ENCODE assay signal across 8 cellular contexts in the genomic region with DNA sequence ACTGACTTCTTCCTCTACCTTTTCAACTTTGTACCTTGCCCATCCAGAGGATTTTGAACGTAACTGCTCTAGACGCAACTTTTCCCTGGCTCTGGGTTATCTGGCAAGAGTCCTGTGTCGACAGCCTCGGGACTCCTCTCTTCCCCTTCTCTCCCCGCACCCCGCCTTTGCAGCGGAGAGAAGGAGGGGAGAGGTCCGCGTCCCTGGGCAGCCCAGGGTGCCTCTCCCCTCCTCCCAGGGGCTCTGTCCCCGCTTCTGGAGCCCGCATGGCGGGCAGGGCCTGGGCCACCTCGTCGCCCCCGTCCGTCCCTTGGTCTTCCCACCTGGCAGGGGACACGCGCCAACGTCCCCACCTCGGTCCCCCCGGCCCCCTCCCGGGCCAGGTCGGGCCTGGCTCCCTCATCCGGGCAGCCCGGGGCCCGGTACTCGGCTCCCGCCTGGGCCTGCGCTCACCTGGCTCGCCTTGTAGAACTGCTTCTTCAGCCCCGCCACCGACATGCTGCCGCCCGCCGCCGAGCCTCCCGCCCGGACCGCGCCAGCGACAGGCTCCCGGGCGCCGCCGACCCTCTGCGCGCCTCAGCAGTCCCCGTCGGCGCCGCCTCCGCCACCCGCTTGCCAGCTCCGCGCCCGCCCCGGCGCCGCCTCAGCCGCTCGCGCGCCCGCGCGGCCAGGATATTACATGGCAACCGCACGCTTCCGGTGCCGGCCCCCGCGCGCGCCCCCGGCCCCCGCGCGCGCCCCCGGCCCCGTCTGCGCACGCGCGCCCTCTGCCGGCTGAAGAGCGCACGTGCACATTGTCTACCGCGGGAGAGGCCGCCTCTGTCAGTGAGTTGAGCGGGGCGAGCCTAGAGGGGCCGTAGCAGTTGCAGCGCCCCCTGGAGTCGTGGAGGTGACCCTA. TPM values are rescaled to one million over a fixed set of nuclear protein-coding genes. Genes with fewer than 3 reads are reported as not detected.
DNase-seq lines count a peak whose midpoint lies in the region; ATAC-seq and TF ChIP-seq lines count a peak whose summit lies in the region.

A gene with protein sequence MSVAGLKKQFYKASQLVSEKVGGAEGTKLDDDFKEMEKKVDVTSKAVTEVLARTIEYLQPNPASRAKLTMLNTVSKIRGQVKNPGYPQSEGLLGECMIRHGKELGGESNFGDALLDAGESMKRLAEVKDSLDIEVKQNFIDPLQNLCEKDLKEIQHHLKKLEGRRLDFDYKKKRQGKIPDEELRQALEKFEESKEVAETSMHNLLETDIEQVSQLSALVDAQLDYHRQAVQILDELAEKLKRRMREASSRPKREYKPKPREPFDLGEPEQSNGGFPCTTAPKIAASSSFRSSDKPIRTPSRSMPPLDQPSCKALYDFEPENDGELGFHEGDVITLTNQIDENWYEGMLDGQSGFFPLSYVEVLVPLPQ (minus strand): TSS at position 677 of the 898 bp plus-strand sequence. CDS start 179 bp downstream, at position 498.

- peak; percentile 52 for ATAC-seq in HG02571 (IDR thresholded peaks at IDR 0.05; ENCODE audit: unreplicated experiment)
- peak; percentile 85 for ATAC-seq in thoracic aorta (ENCODE audit: insufficient number of reproducible peaks, low FRiP score, low read depth)

- H3K4me1 ChIP-seq in SK-N-SH (ENCODE audit: control insufficient read depth in 1 of 2, insufficient read depth in 2 of 2, low read depth in 1 of 2, low read length in 1 of 2) (peaks cover 11 to 14% of the 10 kb centered on the region in 2 experiments; a peak in 3 of 4 replicates), thoracic aorta (ENCODE audit: control insufficient read depth in 1 of 2, low read depth in 2 of 2) (peaks cover 34 to 53% of the 10 kb centered on the region in 2 donors)

- H3K79me2 ChIP-seq in SK-N-SH (ENCODE audit: insufficient read depth) = peaks cover 77% of the 10 kb centered on the region

- WGBS in SK-N-SH (ENCODE audit: low lambda C conversion rate) = under 1% methylated on average over 13 of the region's 96 CpGs

- no peaks in the 10 kb centered on the region for H3K27me3 Mint-ChIP-seq in osteocyte (ENCODE audit: unreplicated experiment)

- H3K36me3 ChIP-seq in SK-N-SH (replicated peaks in 1 of 2; ENCODE audit: control insufficient read depth in 1 of 2, insufficient read depth in 2 of 2, low read length in 1 of 2) = peaks cover 3 to 16% of the 10 kb centered on the region in 2 experiments
- H3K36me3 ChIP-seq in thoracic aorta = no peaks in the 10 kb centered on the region

- H3K9ac ChIP-seq in SK-N-SH = peak within 1 kb of the TSS; percentile 96

- H3K27ac ChIP-seq in SK-N-SH (ENCODE audit: low read depth in 2 of 2, low read length in 1 of 2) (peak within 1 kb of the TSS; percentile 68 to 85), thoracic aorta (peak within 1 kb of the TSS; percentile 88 to 92)

- H3K36me3 Mint-ChIP-seq in osteocyte (ENCODE audit: unreplicated experiment) = peaks cover 9% of the 10 kb centered on the region

- H3K27ac Mint-ChIP-seq in osteocyte (ENCODE audit: unreplicated experiment) = peak within 1 kb of the TSS; percentile 97

- peak within 1 kb of the TSS; percentile 84 for H3K4me3 Mint-ChIP-seq in osteocyte (ENCODE audit: unreplicated experiment)

- POLR2A ChIA-PET in SK-N-SH (lab: Yijun Ruan, JAX) = interaction anchor here (1.4 kb wide), 1 partner anchor 57 kb away, joined by 6 read pairs; a partner anchor contains a TSS

- H3K4me1 Mint-ChIP-seq in osteocyte (ENCODE audit: unreplicated experiment) = peaks cover 56% of the 10 kb centered on the region

- no peaks in the 10 kb centered on the region for H3K9me3 ChIP-seq in SK-N-SH
- H3K9me3 ChIP-seq in thoracic aorta = no peaks in the 10 kb centered on the region

- TF ChIP-seq CTCF in GM10266 (IDR thresholded peaks at IDR 0.05; ENCODE audit: control insufficient read depth, insufficient read depth, low read depth, missing control alignments) (peak; percentile 98), NB4 (IDR thresholded peaks at IDR 0.05; ENCODE audit: low read depth, low read length) (peak; percentile 72), SK-N-SH (IDR thresholded peaks at IDR 0.05) (peak; percentile 94), osteocyte (IDR thresholded peaks at IDR 0.05) (peak; percentile 87), thoracic aorta (IDR thresholded peaks at IDR 0.05) (peak; percentile 90)

- TF ChIP-seq RAD21 in SK-N-SH (IDR thresholded peaks at IDR 0.05; ENCODE audit: low read length) = peak; percentile 50

- CTCF ChIA-PET in SK-N-SH (lab: Yijun Ruan, JAX) = interaction anchor here (0.6 to 2.1 kb wide), 48 partner anchors 9 to 273 kb away, joined by 3 to 31 read pairs (median 4); a partner anchor contains a TSS

- peak within 1 kb of the TSS; percentile 91 for H3K4me3 ChIP-seq in NB4 (ENCODE audit: low read depth, low read length)
- H3K4me3 ChIP-seq in SK-N-SH (ENCODE audit: low read depth in 2 of 2, low read length in 1 of 2) = peak within 1 kb of the TSS; percentile 70 to 82
- H3K4me3 ChIP-seq in thoracic aorta = peak within 1 kb of the TSS; percentile 96

- H4K20me1 ChIP-seq in SK-N-SH (ENCODE audit: insufficient read depth) = peaks cover 40% of the 10 kb centered on the region

- peaks cover 10% of the 10 kb centered on the region for H3F3A ChIP-seq in SK-N-SH (replicated peaks; ENCODE audit: insufficient read depth)

- H3K9me2 ChIP-seq in SK-N-SH = no peaks in the 10 kb centered on the region

- H3K27me3 ChIP-seq in SK-N-SH (ENCODE audit: insufficient read depth) (no peaks in the 10 kb centered on the region), thoracic aorta (replicated peaks; ENCODE audit: insufficient read depth) (no peaks in the 10 kb centered on the region)

- DNase-seq in GM10266 (ENCODE audit: extremely low spot score) (peak; percentile 96), NB4 (ENCODE audit: low read depth) (peak; percentile 88), SK-N-SH (peak; percentile 92), glomerular visceral epithelial cell (ENCODE audit: extremely low spot score) (peak; percentile 93), osteocyte (ENCODE audit: extremely low spot score, unreplicated experiment) (peak; percentile 96), thoracic aorta (ENCODE audit: low spot score) (peak; percentile 85)
- peak; percentile 89 for DNase-seq in activated naive CD4-positive, alpha-beta T cell treated with anti-CD3 and anti-CD28 coated beads, Interleukin-2, amount 50 U/mL, for 16 hours

- H3K4me2 ChIP-seq in SK-N-SH = peak within 1 kb of the TSS; percentile 88

- TF ChIP-seq POLR2A in NB4 (IDR thresholded peaks at IDR 0.05; ENCODE audit: extremely low read depth, insufficient read length) = peak; percentile 46

- no peaks in the 10 kb centered on the region for H3K9me3 Mint-ChIP-seq in osteocyte (ENCODE audit: unreplicated experiment)

- peak within 1 kb of the TSS; percentile 81 for H2AFZ ChIP-seq in SK-N-SH (ENCODE audit: low read depth)

- peak in 1 of 2 experiments; percentile 14; a peak in 1 of 4 replicates for TF ChIP-seq EP300 in SK-N-SH (IDR thresholded peaks at IDR 0.05; ENCODE audit: borderline replicate concordance in 1 of 2, low read depth in 1 of 2, low read length in 1 of 2)

TF ChIP-seq in SK-N-SH, 30 proteins besides CTCF, POLR2A, EP300 and RAD21 (continues in another document):
- TF ChIP-seq MEF2A (IDR thresholded peaks at IDR 0.05; ENCODE audit: borderline replicate concordance, low read depth) = no peak
- TF ChIP-seq MXI1 (IDR thresholded peaks at IDR 0.05; ENCODE audit: low read depth, low read length) = peak; percentile 45
- TF ChIP-seq, protein P1, sequence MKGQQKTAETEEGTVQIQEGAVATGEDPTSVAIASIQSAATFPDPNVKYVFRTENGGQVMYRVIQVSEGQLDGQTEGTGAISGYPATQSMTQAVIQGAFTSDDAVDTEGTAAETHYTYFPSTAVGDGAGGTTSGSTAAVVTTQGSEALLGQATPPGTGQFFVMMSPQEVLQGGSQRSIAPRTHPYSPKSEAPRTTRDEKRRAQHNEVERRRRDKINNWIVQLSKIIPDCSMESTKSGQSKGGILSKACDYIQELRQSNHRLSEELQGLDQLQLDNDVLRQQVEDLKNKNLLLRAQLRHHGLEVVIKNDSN (IDR thresholded peaks at IDR 0.05; ENCODE audit: borderline replicate concordance, low read depth) = peak; percentile 52; the same call in 1 of the 2 replicates
- no peak for TF ChIP-seq POLR2AphosphoS5 (IDR thresholded peaks at IDR 0.05; ENCODE audit: low read depth, low read length)
- TF ChIP-seq, protein P2, sequence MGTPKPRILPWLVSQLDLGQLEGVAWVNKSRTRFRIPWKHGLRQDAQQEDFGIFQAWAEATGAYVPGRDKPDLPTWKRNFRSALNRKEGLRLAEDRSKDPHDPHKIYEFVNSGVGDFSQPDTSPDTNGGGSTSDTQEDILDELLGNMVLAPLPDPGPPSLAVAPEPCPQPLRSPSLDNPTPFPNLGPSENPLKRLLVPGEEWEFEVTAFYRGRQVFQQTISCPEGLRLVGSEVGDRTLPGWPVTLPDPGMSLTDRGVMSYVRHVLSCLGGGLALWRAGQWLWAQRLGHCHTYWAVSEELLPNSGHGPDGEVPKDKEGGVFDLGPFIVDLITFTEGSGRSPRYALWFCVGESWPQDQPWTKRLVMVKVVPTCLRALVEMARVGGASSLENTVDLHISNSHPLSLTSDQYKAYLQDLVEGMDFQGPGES (IDR thresholded peaks at IDR 0.05; ENCODE audit: low read depth, low read length) = no peak
- TF ChIP-seq RXRA (IDR thresholded peaks at IDR 0.05; ENCODE audit: borderline replicate concordance, low read depth) = no peak
- TF ChIP-seq, protein P3, sequence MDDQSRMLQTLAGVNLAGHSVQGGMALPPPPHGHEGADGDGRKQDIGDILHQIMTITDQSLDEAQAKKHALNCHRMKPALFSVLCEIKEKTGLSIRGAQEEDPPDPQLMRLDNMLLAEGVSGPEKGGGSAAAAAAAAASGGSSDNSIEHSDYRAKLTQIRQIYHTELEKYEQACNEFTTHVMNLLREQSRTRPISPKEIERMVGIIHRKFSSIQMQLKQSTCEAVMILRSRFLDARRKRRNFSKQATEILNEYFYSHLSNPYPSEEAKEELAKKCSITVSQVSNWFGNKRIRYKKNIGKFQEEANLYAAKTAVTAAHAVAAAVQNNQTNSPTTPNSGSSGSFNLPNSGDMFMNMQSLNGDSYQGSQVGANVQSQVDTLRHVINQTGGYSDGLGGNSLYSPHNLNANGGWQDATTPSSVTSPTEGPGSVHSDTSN (IDR thresholded peaks at IDR 0.05) = peak; percentile 31; the same call in 1 of the 2 replicates
- TF ChIP-seq ELF1 (IDR thresholded peaks at IDR 0.05) = peak; percentile 51
- 0 out of 2 replicates have a peak, but pooled peaks have one; percentile 3 for TF ChIP-seq NFIC (IDR thresholded peaks at IDR 0.05; ENCODE audit: borderline replicate concordance)
- 0 out of 2 replicates have a peak, but pooled peaks have one; percentile 28 for TF ChIP-seq YY1 (IDR thresholded peaks at IDR 0.05; ENCODE audit: low read depth)
- TF ChIP-seq CHD2 (IDR thresholded peaks at IDR 0.05; ENCODE audit: low read length, partially characterized antibody) = peak; percentile 95
- TF ChIP-seq JUND (IDR thresholded peaks at IDR 0.05) = no peak

RNA-seq across cellular contexts. Expression of the gene that starts here (rescaled TPM):
- 62.5 and 82.8 TPM in 2 replicates for polyA plus RNA-seq in SK-N-SH (2012; rRNA removed)
- polyA plus RNA-seq in SK-N-SH (2012; cell fraction: cytosol; rRNA removed) = 34.7 and 53.5 TPM in 2 replicates
- 48.5 and 52.9 TPM in 2 replicates for polyA plus RNA-seq in SK-N-SH (2012; cell fraction: nucleus; rRNA removed)
- 105 and 115 TPM in 2 replicates for total RNA-seq in osteocyte
- total RNA-seq in thoracic aorta = 10 to 100 TPM; 47.3 to 56.9 TPM

Comparison
In these comparisons a context has a peak if more than half of its experiments do, and no peak if none do; other contexts are left out.
1. Peak in every context shown above with its lines: DNase-seq, ATAC-seq, H3K4me3 ChIP-seq and H3K27ac ChIP-seq.